14 cellular contexts compared by ENCODE assay signal in genomic region chr1:115643636-115644035, GRCh38. TPM values are rescaled to one million over a fixed set of nuclear protein-coding genes. Genes with fewer than 3 reads are reported as not detected.
DNase-seq lines count a peak whose midpoint lies in the region; TF ChIP-seq lines count a peak whose summit lies in the region.
"Had no signal": no experiment of that assay in that cellular context is flagged by ENCODE, and none has a peak within 500 bp of the region (broad histone marks: within the 10 kb centered on the region; RNA-seq: fewer than 3 reads in every experiment).

No MANE protein-coding gene starts in this region.

- peaks cover 28% of the 10 kb centered on the region for H3K27me3 Mint-ChIP-seq in T-helper 1 cell treated with Interleukin-12 subunit alpha and Interleukin-12 subunit beta and Interleukin-4 antibody, amounts not matched to agents 30 μg/mL and 1 μg/mL, for 36 hours (ENCODE audit: low read depth)
- H3K27me3 Mint-ChIP-seq in HFFc6 (ENCODE audit: insufficient read depth) (peaks cover 6% of the 10 kb centered on the region; the same call in 1 of the 2 replicates), brain (peaks cover 43% of the 10 kb centered on the region), neural crest cell (ENCODE audit: low read depth) (peaks cover 26% of the 10 kb centered on the region)

- peaks cover 4% of the 10 kb centered on the region for H3K36me3 Mint-ChIP-seq in T-helper 1 cell treated with Interleukin-12 subunit alpha and Interleukin-12 subunit beta and Interleukin-4 antibody, amounts not matched to agents 30 μg/mL and 1 μg/mL, for 36 hours (ENCODE audit: low read depth)
- no peaks in the 10 kb centered on the region for H3K36me3 Mint-ChIP-seq in HFFc6 (ENCODE audit: low read depth)
- H3K36me3 Mint-ChIP-seq in brain, result peaks cover 12% of the 10 kb centered on the region
- H3K36me3 Mint-ChIP-seq in neural crest cell (ENCODE audit: low read depth), result peaks cover 3% of the 10 kb centered on the region

- H3K4me3 Mint-ChIP-seq in T-helper 1 cell treated with Interleukin-12 subunit alpha and Interleukin-12 subunit beta and Interleukin-4 antibody, amounts not matched to agents 30 μg/mL and 1 μg/mL, for 36 hours, result peak overlapping the region; percentile 80
- H3K4me3 Mint-ChIP-seq in HFFc6 (peak overlapping the region; percentile 94), brain (peak overlapping the region; percentile 88 to 93 (median 90)), neural crest cell (peak overlapping the region; percentile 93)

- TF ChIP-seq CTCF in HFFc6 (IDR thresholded peaks at IDR 0.05) (no peak), brain (conservative IDR thresholded peaks at IDR 0.05) (no peak), neural crest cell (conservative IDR thresholded peaks at IDR 0.05) (no peak)

- no peak overlapping the region for H3K27ac Mint-ChIP-seq in T-helper 1 cell treated with Interleukin-12 subunit alpha and Interleukin-12 subunit beta and Interleukin-4 antibody, amounts not matched to agents 30 μg/mL and 1 μg/mL, for 36 hours
- H3K27ac Mint-ChIP-seq in HFFc6 (no peak overlapping the region), brain (peak overlapping the region in 2 of 5 experiments; percentile 71 to 84), neural crest cell (ENCODE audit: unreplicated experiment) (no peak overlapping the region)
- H3K27ac Mint-ChIP-seq: naive B cell had no signal

- H3K9me3 Mint-ChIP-seq in T-helper 1 cell treated with Interleukin-12 subunit alpha and Interleukin-12 subunit beta and Interleukin-4 antibody, amounts not matched to agents 30 μg/mL and 1 μg/mL, for 36 hours, result peaks cover 11% of the 10 kb centered on the region
- H3K9me3 Mint-ChIP-seq in HFFc6, result peaks cover 3% of the 10 kb centered on the region; the same call in 1 of the 2 replicates
- peaks cover 13 to 23% (median 16%) of the 10 kb centered on the region in 5 experiments for H3K9me3 Mint-ChIP-seq in brain
- peaks cover 11% of the 10 kb centered on the region for H3K9me3 Mint-ChIP-seq in neural crest cell

- H3K4me1 Mint-ChIP-seq in T-helper 1 cell treated with Interleukin-12 subunit alpha and Interleukin-12 subunit beta and Interleukin-4 antibody, amounts not matched to agents 30 μg/mL and 1 μg/mL, for 36 hours (ENCODE audit: low read depth), result peaks cover 12% of the 10 kb centered on the region
- H3K4me1 Mint-ChIP-seq in HFFc6 (ENCODE audit: low read depth) (peaks cover 13% of the 10 kb centered on the region), brain (peaks cover 13% of the 10 kb centered on the region), neural crest cell (peaks cover 14% of the 10 kb centered on the region)

- DNase-seq in T-helper 1 cell, result no peak
- no peak for DNase-seq in HFFc6
- no peak for DNase-seq in neural crest cell (ENCODE audit: low read depth, low spot score)
- DNase-seq in dedifferentiated amniotic fluid mesenchymal stem cell (ENCODE audit: extremely low spot score), result no peak
- DNase-seq in activated effector memory CD4-positive, alpha-beta T cell treated with Interleukin-2 at 50 U/mL for 16 hours, result no peak
- no peak for DNase-seq in NCI-H2081 treated with DMSO at 0.1 percent for 48 hours (lab: John Stamatoyannopoulos, UW)
- DNase-seq: 8988T; brain microvascular endothelial cell; naive B cell; NCI-H1436; NCI-H774; stimulated activated naive CD4-positive, alpha-beta T cell had no signal

RNA-seq across cellular contexts. Expression of gene VANGL1, which starts 1.9 kb away (rescaled TPM):
- total RNA-seq in HFFc6 (2021; fragmentation: NEBNext Ultra II Directional; extraction: Animal tissue kit (Norgen Biotek cat#: 25700)), result 10 to 100 TPM; 14.7 to 20.6 (median 18.5) TPM
- 10.8 TPM for polyA plus RNA-seq in brain (ENCODE audit: insufficient read depth, low read depth, low replicate concordance)
- 5.4 and 6.6 TPM in 2 replicates for total RNA-seq in neural crest cell
